ENCODE assay signal across 7 cellular contexts in the genomic region with DNA sequence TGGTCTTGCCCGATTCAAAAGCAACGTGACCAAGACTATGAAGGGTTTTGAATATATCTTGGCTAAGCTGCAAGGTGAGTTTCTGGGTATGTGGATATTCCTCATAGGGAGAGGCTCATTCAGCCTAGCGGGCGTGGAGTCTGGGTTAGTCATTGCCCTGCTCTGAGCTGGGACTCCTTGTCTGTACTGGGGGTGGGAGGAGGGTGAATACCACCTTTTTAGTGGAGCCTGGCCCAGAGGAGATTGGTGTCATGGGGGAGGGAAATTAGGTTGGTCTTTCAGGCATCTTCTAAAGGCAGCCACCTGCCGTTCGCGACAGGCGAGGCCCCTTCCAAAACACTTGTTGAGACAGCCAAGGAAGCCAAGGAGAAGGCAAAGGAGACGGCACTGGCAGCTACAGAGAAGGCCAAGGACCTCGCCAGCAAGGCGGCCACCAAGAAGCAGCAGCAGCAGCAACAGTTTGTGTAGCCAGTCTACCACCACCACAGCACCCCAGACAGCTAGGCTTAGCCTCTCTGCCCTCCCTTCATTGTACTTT. TPM values are rescaled to one million over a fixed set of nuclear protein-coding genes. Genes with fewer than 3 reads are reported as not detected.
DNase-seq lines count a peak whose midpoint lies in the region; ATAC-seq, FAIRE-seq and TF ChIP-seq lines count a peak whose summit lies in the region.
"Not testable (repeated sequence)": the region's sequence is repeated elsewhere in the genome, so short reads cannot be mapped to it uniquely, and the experiment has no call there.

No MANE protein-coding gene starts in this region.

- not testable (repeated sequence) for DNase-seq in DND-41; NB4 (ENCODE audit: low read depth); activated CD4-positive, alpha-beta T cell treated with anti-CD3 and anti-CD28 coated beads, Interleukin-2, amount 10 ng/mL, durations not matched to agents 7 days and 5 days; HepG2 (ENCODE audit: low spot score); neural progenitor cell (ENCODE audit: low spot score)

- not testable (repeated sequence) for H2AFZ ChIP-seq in DND-41 (ENCODE audit: low read depth, low read length); HepG2 (ENCODE audit: low read length); neural progenitor cell (replicated peaks)

- TF ChIP-seq RAD21 in HepG2 (CRISPR knock-in tag; IDR thresholded peaks at IDR 0.05), result not testable (repeated sequence)

- H3K79me2 ChIP-seq in DND-41 (ENCODE audit: insufficient read depth, low read length) (peaks cover 88% of the 10 kb centered on the region), HepG2 (ENCODE audit: insufficient read depth, low read length) (peaks cover 31% of the 10 kb centered on the region), neural progenitor cell (ENCODE audit: low read depth) (peaks cover 22% of the 10 kb centered on the region)

- 100% methylated on average over 8 of the region's 11 CpGs for WGBS in HepG2 (ENCODE audit: low lambda C conversion rate)

- peaks cover 70% of the 10 kb centered on the region for H3K4me1 Mint-ChIP-seq in activated CD4-positive, alpha-beta T cell treated with anti-CD3 and anti-CD28 coated beads, Interleukin-2, amount 10 ng/mL, durations not matched to agents 7 days and 5 days
- H3K4me1 Mint-ChIP-seq in activated naive CD8-positive, alpha-beta T cell (ENCODE audit: low read depth), result peaks cover 57% of the 10 kb centered on the region
- peaks cover 87% of the 10 kb centered on the region for H3K4me1 Mint-ChIP-seq in dendritic cell treated with granulocyte-macrophage colony-stimulating factor and Interleukin-4, amounts not matched to agents 40 ng/mL and 50 ng/mL, for 4 days (ENCODE audit: low read depth)
- H3K4me1 Mint-ChIP-seq in neural progenitor cell, result peaks cover 36% of the 10 kb centered on the region

- CTCF ChIA-PET in activated CD4-positive, alpha-beta T cell treated with anti-CD3 and anti-CD28 coated beads, Interleukin-2, amount 10 ng/mL, durations not matched to agents 7 days and 5 days (lab: Charles Lee), result interaction anchor here (0.6 to 1.4 kb wide), 3 partner anchors 77 to 316 kb away, joined by 3 to 5 read pairs (median 4); no protein-coding TSS in a partner anchor
- CTCF ChIA-PET in HepG2 (lab: Yijun Ruan, JAX; ENCODE audit: low intra/inter-chr PET ratio, low total read pairs), result not testable (repeated sequence)

- H3F3A ChIP-seq in neural progenitor cell (ENCODE audit: low read depth), result peaks cover 29% of the 10 kb centered on the region

- intact Hi-C loops in dendritic cell treated with granulocyte-macrophage colony-stimulating factor and Interleukin-4, amounts not matched to agents 40 ng/mL and 50 ng/mL, for 4 days (cut with micrococcal nuclease), result loop anchor here (5.0 kb wide), 2 partner anchors 51 to 151 kb away; a partner anchor contains a TSS
- intact Hi-C loops in HepG2 (cut with micrococcal nuclease; ENCODE audit: unreplicated experiment), result not testable (repeated sequence)

- not testable (repeated sequence) for H3K27ac ChIP-seq in DND-41 (ENCODE audit: low read length); HepG2 (ENCODE audit: extremely low read length, insufficient read depth, low read length); neural progenitor cell

- not testable (repeated sequence) for BruUV-seq in HepG2 (replicated peaks; lab: Mats Ljungman, UMichigan)

- H3K36me3 ChIP-seq in DND-41 (ENCODE audit: insufficient read depth, low read length) (peaks cover 73% of the 10 kb centered on the region), HepG2 (replicated peaks in 1 of 2; ENCODE audit: control insufficient read depth in 1 of 2, insufficient read depth in 2 of 2, low read length in 2 of 2) (peaks cover 7 to 38% of the 10 kb centered on the region in 2 experiments)
- not testable (repeated sequence) for H3K36me3 ChIP-seq in neural progenitor cell

- H3K27ac Mint-ChIP-seq in activated CD4-positive, alpha-beta T cell treated with anti-CD3 and anti-CD28 coated beads, Interleukin-2, amount 10 ng/mL, durations not matched to agents 7 days and 5 days, result peak overlapping the region; percentile 65
- peak overlapping the region; percentile 58 for H3K27ac Mint-ChIP-seq in activated naive CD8-positive, alpha-beta T cell
- peak overlapping the region; percentile 85 for H3K27ac Mint-ChIP-seq in dendritic cell treated with granulocyte-macrophage colony-stimulating factor and Interleukin-4, amounts not matched to agents 40 ng/mL and 50 ng/mL, for 4 days
- H3K27ac Mint-ChIP-seq in neural progenitor cell, result not testable (repeated sequence)

- not testable (repeated sequence) for H3K9me3 Mint-ChIP-seq in activated CD4-positive, alpha-beta T cell treated with anti-CD3 and anti-CD28 coated beads, Interleukin-2, amount 10 ng/mL, durations not matched to agents 7 days and 5 days; activated naive CD8-positive, alpha-beta T cell (ENCODE audit: low read depth); dendritic cell treated with granulocyte-macrophage colony-stimulating factor and Interleukin-4, amounts not matched to agents 40 ng/mL and 50 ng/mL, for 4 days; neural progenitor cell

- peak overlapping the region; percentile 99; the same call in 1 of the 2 replicates for H3K4me2 ChIP-seq in DND-41 (ENCODE audit: insufficient read depth, low read length)
- not testable (repeated sequence) for H3K4me2 ChIP-seq in HepG2 (ENCODE audit: low read depth, low read length); neural progenitor cell

- peaks cover 66% of the 10 kb centered on the region for H3K36me3 Mint-ChIP-seq in activated CD4-positive, alpha-beta T cell treated with anti-CD3 and anti-CD28 coated beads, Interleukin-2, amount 10 ng/mL, durations not matched to agents 7 days and 5 days (ENCODE audit: low read depth)
- H3K36me3 Mint-ChIP-seq in activated naive CD8-positive, alpha-beta T cell, result not testable (repeated sequence)
- peaks cover 60% of the 10 kb centered on the region for H3K36me3 Mint-ChIP-seq in dendritic cell treated with granulocyte-macrophage colony-stimulating factor and Interleukin-4, amounts not matched to agents 40 ng/mL and 50 ng/mL, for 4 days (ENCODE audit: low read depth)
- H3K36me3 Mint-ChIP-seq in neural progenitor cell, result peaks cover 23% of the 10 kb centered on the region

- H3K27me3 ChIP-seq in DND-41 (ENCODE audit: insufficient read depth, low read length, poor library complexity); HepG2 (ENCODE audit: control insufficient read depth in 1 of 2, insufficient read depth in 2 of 2, low read length in 2 of 2); neural progenitor cell: not testable (repeated sequence)

- H3K9ac ChIP-seq in DND-41 (ENCODE audit: low read depth, low read length); HepG2 (ENCODE audit: insufficient read depth, low read depth, low read length); neural progenitor cell: not testable (repeated sequence)

- H3K9me3 ChIP-seq in DND-41 (ENCODE audit: insufficient read depth, low read length, severe bottlenecking); HepG2 (ENCODE audit: low read length); neural progenitor cell (ENCODE audit: low read depth): not testable (repeated sequence)

- TF ChIP-seq POLR2A in NB4 (IDR thresholded peaks at IDR 0.05; ENCODE audit: extremely low read depth, insufficient read length); HepG2 (IDR thresholded peaks at IDR 0.05; ENCODE audit: insufficient read depth in 1 of 2, low read depth in 2 of 2, low read length in 2 of 2): not testable (repeated sequence)

- H3K4me1 ChIP-seq in DND-41 (ENCODE audit: insufficient read depth, low read length), result peaks cover 75% of the 10 kb centered on the region
- H3K4me1 ChIP-seq in HepG2 (ENCODE audit: insufficient read depth, low read length), result peaks cover 50% of the 10 kb centered on the region
- H3K4me1 ChIP-seq in neural progenitor cell, result peaks cover 12% of the 10 kb centered on the region

- POLR2A ChIA-PET in activated CD4-positive, alpha-beta T cell treated with anti-CD3 and anti-CD28 coated beads, Interleukin-2, amount 10 ng/mL, durations not matched to agents 7 days and 5 days (lab: Charles Lee); HepG2 (lab: Yijun Ruan, JAX): not testable (repeated sequence)

- not testable (repeated sequence) for TF ChIP-seq EP300 in HepG2 (IDR thresholded peaks at IDR 0.05; ENCODE audit: low read depth in 2 of 2, low read length in 2 of 2); HepG2 (CRISPR knock-in tag; IDR thresholded peaks at IDR 0.05; ENCODE audit: borderline replicate concordance)

- FAIRE-seq in HepG2 (lab: Jason Lieb, UNC), result not testable (repeated sequence)

- H3K4me3 ChIP-seq in DND-41 (ENCODE audit: low read depth in 1 of 2, low read length in 2 of 2), result peak overlapping the region in 1 of 2 experiments; percentile 7; a peak in 1 of 4 replicates
- H3K4me3 ChIP-seq in NB4 (ENCODE audit: low read depth, low read length), result peak overlapping the region; percentile 94
- H3K4me3 ChIP-seq in HepG2 (replicated peaks in 1 of 3; ENCODE audit: insufficient read depth in 1 of 3, low read depth in 2 of 3, low read length in 3 of 3); neural progenitor cell: not testable (repeated sequence)

- in situ Hi-C loops in HepG2 (cut with HindIII; ENCODE audit: extremely low pct_ligation_motif_present, low pct_unique_long_range_greater_than_20kb), result not testable (repeated sequence)

- ATAC-seq in DND-41 (ENCODE audit: insufficient read depth, low read depth); HepG2: not testable (repeated sequence)

- not testable (repeated sequence) for TF ChIP-seq CTCF in DND-41 (IDR thresholded peaks at IDR 0.05; ENCODE audit: borderline replicate concordance, extremely low read depth, low read length, poor library complexity, severe bottlenecking); NB4 (IDR thresholded peaks at IDR 0.05; ENCODE audit: low read depth, low read length); HepG2 (CRISPR knock-in tag; IDR thresholded peaks at IDR 0.05); neural progenitor cell (IDR thresholded peaks at IDR 0.05)

- peak overlapping the region; percentile 88 for H3K4me3 Mint-ChIP-seq in activated CD4-positive, alpha-beta T cell treated with anti-CD3 and anti-CD28 coated beads, Interleukin-2, amount 10 ng/mL, durations not matched to agents 7 days and 5 days
- H3K4me3 Mint-ChIP-seq in activated naive CD8-positive, alpha-beta T cell, result peak overlapping the region; percentile 98
- H3K4me3 Mint-ChIP-seq in dendritic cell treated with granulocyte-macrophage colony-stimulating factor and Interleukin-4, amounts not matched to agents 40 ng/mL and 50 ng/mL, for 4 days, result not testable (repeated sequence)
- H3K4me3 Mint-ChIP-seq in neural progenitor cell, result peak overlapping the region; percentile 78

- not testable (repeated sequence) for H3K27me3 Mint-ChIP-seq in activated CD4-positive, alpha-beta T cell treated with anti-CD3 and anti-CD28 coated beads, Interleukin-2, amount 10 ng/mL, durations not matched to agents 7 days and 5 days; activated naive CD8-positive, alpha-beta T cell; dendritic cell treated with granulocyte-macrophage colony-stimulating factor and Interleukin-4, amounts not matched to agents 40 ng/mL and 50 ng/mL, for 4 days; neural progenitor cell (ENCODE audit: insufficient read depth, low read depth)

- H4K20me1 ChIP-seq in DND-41 (ENCODE audit: insufficient read depth, low read length) (peaks cover 64% of the 10 kb centered on the region), HepG2 (ENCODE audit: insufficient read depth, low read length) (peaks cover 19% of the 10 kb centered on the region), neural progenitor cell (ENCODE audit: low read depth) (peaks cover 52% of the 10 kb centered on the region)

RNA-seq across cellular contexts. Expression of a gene that starts 2.6 kb away (rescaled TPM):
- 100 to 1,000 TPM; 142 to 152 TPM for total RNA-seq in activated CD4-positive, alpha-beta T cell treated with anti-CD3 and anti-CD28 coated beads, Interleukin-2, amount 10 ng/mL, durations not matched to agents 7 days and 5 days
- total RNA-seq in HepG2 (2016; rRNA removed; fragmentation: Illumina TruSeq; extraction: Trizol) (239 and 271 TPM in 2 replicates), neural progenitor cell (ENCODE audit: low replicate concordance) (133 and 206 TPM in 2 replicates)
- total RNA-seq in HepG2 (2016; cell fraction: cytosol; rRNA removed; fragmentation: Illumina TruSeq; extraction: Trizol; ENCODE audit: low read depth), result 772 and 890 TPM in 2 replicates
- 220 and 264 TPM in 2 replicates for total RNA-seq in HepG2 (2016; cell fraction: insoluble cytoplasmic fraction; rRNA removed; fragmentation: Illumina TruSeq; extraction: Trizol)
- total RNA-seq in HepG2 (2016; cell fraction: membrane; rRNA removed; fragmentation: Illumina TruSeq; extraction: Trizol), result 708 and 781 TPM in 2 replicates
- 90.3 and 98.5 TPM in 2 replicates for total RNA-seq in HepG2 (2016; cell fraction: nucleus; rRNA removed; fragmentation: Illumina TruSeq; extraction: Trizol)
- 228 and 250 TPM in 2 replicates for polyA plus RNA-seq in HepG2 (2011; rRNA removed)
- polyA plus RNA-seq in HepG2 (2011; cell fraction: cytosol; rRNA removed), result 212 and 323 TPM in 2 replicates
- polyA plus RNA-seq in HepG2 (2011; cell fraction: nucleus; rRNA removed), result 85.7 and 87.5 TPM in 2 replicates
- polyA plus RNA-seq in HepG2 (2012), result 91.2 and 111 TPM in 2 replicates
- 1,341 and 1,562 TPM in 2 replicates for polyA plus RNA-seq in HepG2 (2016; cell fraction: cytosol; fragmentation: Illumina TruSeq; extraction: Trizol; ENCODE audit: low read depth)
- 353 and 387 TPM in 2 replicates for polyA plus RNA-seq in HepG2 (2016; cell fraction: insoluble cytoplasmic fraction; fragmentation: Illumina TruSeq; extraction: Trizol; ENCODE audit: low read depth)
- 984 and 1,090 TPM in 2 replicates for polyA plus RNA-seq in HepG2 (2016; cell fraction: membrane; fragmentation: Illumina TruSeq; extraction: Trizol; ENCODE audit: low read depth)
- polyA plus RNA-seq in HepG2 (2016; cell fraction: nucleus; fragmentation: Illumina TruSeq; extraction: Trizol; ENCODE audit: insufficient read depth, low read depth), result 258 and 277 TPM in 2 replicates
- polyA minus RNA-seq in HepG2 (2011; rRNA and poly(A)+ RNA removed; ENCODE audit: low replicate concordance), result 103 and 232 TPM in 2 replicates
- polyA minus RNA-seq in HepG2 (2011; cell fraction: cytosol; rRNA and poly(A)+ RNA removed), result 61.2 and 64.5 TPM in 2 replicates
- polyA minus RNA-seq in HepG2 (2011; cell fraction: nucleus; rRNA and poly(A)+ RNA removed), result 30.1 and 34.2 TPM in 2 replicates

RNA-seq across cellular contexts. Expression of a gene that starts 2.7 kb away (rescaled TPM):
- total RNA-seq in activated CD4-positive, alpha-beta T cell treated with anti-CD3 and anti-CD28 coated beads, Interleukin-2, amount 10 ng/mL, durations not matched to agents 7 days and 5 days, result 10 to 100 TPM; 28.3 to 34.4 TPM
- total RNA-seq in HepG2 (2016; rRNA removed; fragmentation: Illumina TruSeq; extraction: Trizol) (15.4 and 22.9 TPM in 2 replicates), neural progenitor cell (ENCODE audit: low replicate concordance) (4.3 and 15.1 TPM in 2 replicates)
- 6.4 and 11.5 TPM in 2 replicates for total RNA-seq in HepG2 (2016; cell fraction: cytosol; rRNA removed; fragmentation: Illumina TruSeq; extraction: Trizol; ENCODE audit: low read depth)
- total RNA-seq in HepG2 (2016; cell fraction: insoluble cytoplasmic fraction; rRNA removed; fragmentation: Illumina TruSeq; extraction: Trizol), result 15.3 and 23.6 TPM in 2 replicates
- total RNA-seq in HepG2 (2016; cell fraction: membrane; rRNA removed; fragmentation: Illumina TruSeq; extraction: Trizol), result 13.3 and 16.0 TPM in 2 replicates
- total RNA-seq in HepG2 (2016; cell fraction: nucleus; rRNA removed; fragmentation: Illumina TruSeq; extraction: Trizol), result 24.2 and 30.2 TPM in 2 replicates
- 63.7 and 74.5 TPM in 2 replicates for polyA plus RNA-seq in HepG2 (2011; rRNA removed)
- 41.9 and 60.6 TPM in 2 replicates for polyA plus RNA-seq in HepG2 (2011; cell fraction: cytosol; rRNA removed)
- polyA plus RNA-seq in HepG2 (2011; cell fraction: nucleus; rRNA removed), result 332 and 383 TPM in 2 replicates
- 28.5 and 30.3 TPM in 2 replicates for polyA plus RNA-seq in HepG2 (2012)
- polyA plus RNA-seq in HepG2 (2016; cell fraction: cytosol; fragmentation: Illumina TruSeq; extraction: Trizol; ENCODE audit: low read depth), result 10.6 and 14.5 TPM in 2 replicates
- 24.0 and 24.9 TPM in 2 replicates for polyA plus RNA-seq in HepG2 (2016; cell fraction: insoluble cytoplasmic fraction; fragmentation: Illumina TruSeq; extraction: Trizol; ENCODE audit: low read depth)
- 15.6 and 19.9 TPM in 2 replicates for polyA plus RNA-seq in HepG2 (2016; cell fraction: membrane; fragmentation: Illumina TruSeq; extraction: Trizol; ENCODE audit: low read depth)
- 93.8 and 96.1 TPM in 2 replicates for polyA plus RNA-seq in HepG2 (2016; cell fraction: nucleus; fragmentation: Illumina TruSeq; extraction: Trizol; ENCODE audit: insufficient read depth, low read depth)
- 7.4 and 16.0 TPM in 2 replicates for polyA minus RNA-seq in HepG2 (2011; rRNA and poly(A)+ RNA removed; ENCODE audit: low replicate concordance)
- 5.2 and 5.7 TPM in 2 replicates for polyA minus RNA-seq in HepG2 (2011; cell fraction: cytosol; rRNA and poly(A)+ RNA removed)
- polyA minus RNA-seq in HepG2 (2011; cell fraction: nucleus; rRNA and poly(A)+ RNA removed), result 21.3 and 23.3 TPM in 2 replicates

RNA-seq across cellular contexts. Expression of a gene that starts 5.5 kb away (rescaled TPM):
- 100 to 1,000 TPM; 107 to 109 TPM for total RNA-seq in activated CD4-positive, alpha-beta T cell treated with anti-CD3 and anti-CD28 coated beads, Interleukin-2, amount 10 ng/mL, durations not matched to agents 7 days and 5 days
- 9.9 and 12.8 TPM in 2 replicates for total RNA-seq in HepG2 (2016; rRNA removed; fragmentation: Illumina TruSeq; extraction: Trizol)
- 6.1 and 6.8 TPM in 2 replicates for total RNA-seq in HepG2 (2016; cell fraction: cytosol; rRNA removed; fragmentation: Illumina TruSeq; extraction: Trizol; ENCODE audit: low read depth)
- total RNA-seq in HepG2 (2016; cell fraction: insoluble cytoplasmic fraction; rRNA removed; fragmentation: Illumina TruSeq; extraction: Trizol), result 11.7 and 11.8 TPM in 2 replicates
- total RNA-seq in HepG2 (2016; cell fraction: membrane; rRNA removed; fragmentation: Illumina TruSeq; extraction: Trizol), result 6.6 TPM in 2 replicates
- total RNA-seq in HepG2 (2016; cell fraction: nucleus; rRNA removed; fragmentation: Illumina TruSeq; extraction: Trizol), result 10.4 and 14.3 TPM in 2 replicates
- 10.5 and 11.2 TPM in 2 replicates for polyA plus RNA-seq in HepG2 (2011; rRNA removed)
- polyA plus RNA-seq in HepG2 (2011; cell fraction: cytosol; rRNA removed), result 6.0 and 15.2 TPM in 2 replicates
- 68.6 and 87.5 TPM in 2 replicates for polyA plus RNA-seq in HepG2 (2011; cell fraction: nucleus; rRNA removed)
- polyA plus RNA-seq in HepG2 (2012), result 4.6 and 6.6 TPM in 2 replicates
- 4.5 and 5.4 TPM in 2 replicates for polyA plus RNA-seq in HepG2 (2016; cell fraction: cytosol; fragmentation: Illumina TruSeq; extraction: Trizol; ENCODE audit: low read depth)
- polyA plus RNA-seq in HepG2 (2016; cell fraction: insoluble cytoplasmic fraction; fragmentation: Illumina TruSeq; extraction: Trizol; ENCODE audit: low read depth), result 8.2 and 10.7 TPM in 2 replicates
- 5.8 and 5.9 TPM in 2 replicates for polyA plus RNA-seq in HepG2 (2016; cell fraction: membrane; fragmentation: Illumina TruSeq; extraction: Trizol; ENCODE audit: low read depth)
- polyA plus RNA-seq in HepG2 (2016; cell fraction: nucleus; fragmentation: Illumina TruSeq; extraction: Trizol; ENCODE audit: insufficient read depth, low read depth), result 28.9 and 39.4 TPM in 2 replicates
- polyA minus RNA-seq in HepG2 (2011; rRNA and poly(A)+ RNA removed; ENCODE audit: low replicate concordance), result 8.1 and 15.6 TPM in 2 replicates
- polyA minus RNA-seq in HepG2 (2011; cell fraction: cytosol; rRNA and poly(A)+ RNA removed), result 4.1 and 5.1 TPM in 2 replicates
- 8.7 and 9.7 TPM in 2 replicates for polyA minus RNA-seq in HepG2 (2011; cell fraction: nucleus; rRNA and poly(A)+ RNA removed)
- 31.1 and 65.4 TPM in 2 replicates for total RNA-seq in neural progenitor cell (ENCODE audit: low replicate concordance)

RNA-seq across cellular contexts. Expression of a gene that starts 45.3 kb away (rescaled TPM):
- 100 to 1,000 TPM; 123 to 132 TPM for total RNA-seq in activated CD4-positive, alpha-beta T cell treated with anti-CD3 and anti-CD28 coated beads, Interleukin-2, amount 10 ng/mL, durations not matched to agents 7 days and 5 days
- 94.5 and 191 TPM in 2 replicates for total RNA-seq in HepG2 (2016; rRNA removed; fragmentation: Illumina TruSeq; extraction: Trizol)
- total RNA-seq in HepG2 (2016; cell fraction: cytosol; rRNA removed; fragmentation: Illumina TruSeq; extraction: Trizol; ENCODE audit: low read depth), result 72.5 and 74.4 TPM in 2 replicates
- 86.8 and 210 TPM in 2 replicates for total RNA-seq in HepG2 (2016; cell fraction: insoluble cytoplasmic fraction; rRNA removed; fragmentation: Illumina TruSeq; extraction: Trizol)
- 109 and 128 TPM in 2 replicates for total RNA-seq in HepG2 (2016; cell fraction: membrane; rRNA removed; fragmentation: Illumina TruSeq; extraction: Trizol)
- total RNA-seq in HepG2 (2016; cell fraction: nucleus; rRNA removed; fragmentation: Illumina TruSeq; extraction: Trizol), result 152 and 179 TPM in 2 replicates
- polyA plus RNA-seq in HepG2 (2011; rRNA removed), result 193 and 197 TPM in 2 replicates
- 220 and 352 TPM in 2 replicates for polyA plus RNA-seq in HepG2 (2011; cell fraction: cytosol; rRNA removed)
- polyA plus RNA-seq in HepG2 (2011; cell fraction: nucleus; rRNA removed), result 256 and 281 TPM in 2 replicates
- polyA plus RNA-seq in HepG2 (2012), result 71.8 and 108 TPM in 2 replicates
- 82.2 and 93.0 TPM in 2 replicates for polyA plus RNA-seq in HepG2 (2016; cell fraction: cytosol; fragmentation: Illumina TruSeq; extraction: Trizol; ENCODE audit: low read depth)
- polyA plus RNA-seq in HepG2 (2016; cell fraction: insoluble cytoplasmic fraction; fragmentation: Illumina TruSeq; extraction: Trizol; ENCODE audit: low read depth), result 90.8 and 112 TPM in 2 replicates
- polyA plus RNA-seq in HepG2 (2016; cell fraction: membrane; fragmentation: Illumina TruSeq; extraction: Trizol; ENCODE audit: low read depth), result 103 and 135 TPM in 2 replicates
- 241 and 283 TPM in 2 replicates for polyA plus RNA-seq in HepG2 (2016; cell fraction: nucleus; fragmentation: Illumina TruSeq; extraction: Trizol; ENCODE audit: insufficient read depth, low read depth)
- 353 and 575 TPM in 2 replicates for polyA minus RNA-seq in HepG2 (2011; rRNA and poly(A)+ RNA removed; ENCODE audit: low replicate concordance)
- 147 and 182 TPM in 2 replicates for polyA minus RNA-seq in HepG2 (2011; cell fraction: cytosol; rRNA and poly(A)+ RNA removed)
- 87.0 and 96.2 TPM in 2 replicates for polyA minus RNA-seq in HepG2 (2011; cell fraction: nucleus; rRNA and poly(A)+ RNA removed)
- total RNA-seq in neural progenitor cell (ENCODE audit: low replicate concordance), result 96.5 and 116 TPM in 2 replicates

RNA-seq across cellular contexts. Expression of a gene that starts 51.6 kb away (rescaled TPM):
- total RNA-seq in activated CD4-positive, alpha-beta T cell treated with anti-CD3 and anti-CD28 coated beads, Interleukin-2, amount 10 ng/mL, durations not matched to agents 7 days and 5 days, result 100 to 1,000 TPM; 124 to 132 TPM
- 10.7 and 11.1 TPM in 2 replicates for total RNA-seq in HepG2 (2016; rRNA removed; fragmentation: Illumina TruSeq; extraction: Trizol)
- total RNA-seq in HepG2 (2016; cell fraction: cytosol; rRNA removed; fragmentation: Illumina TruSeq; extraction: Trizol; ENCODE audit: low read depth), result 15.3 and 15.8 TPM in 2 replicates
- total RNA-seq in HepG2 (2016; cell fraction: insoluble cytoplasmic fraction; rRNA removed; fragmentation: Illumina TruSeq; extraction: Trizol), result 7.2 and 12.8 TPM in 2 replicates
- 15.5 and 16.6 TPM in 2 replicates for total RNA-seq in HepG2 (2016; cell fraction: membrane; rRNA removed; fragmentation: Illumina TruSeq; extraction: Trizol)
- 7.6 and 9.6 TPM in 2 replicates for total RNA-seq in HepG2 (2016; cell fraction: nucleus; rRNA removed; fragmentation: Illumina TruSeq; extraction: Trizol)
- polyA plus RNA-seq in HepG2 (2011; rRNA removed), result 17.2 and 27.9 TPM in 2 replicates
- 20.3 and 35.1 TPM in 2 replicates for polyA plus RNA-seq in HepG2 (2011; cell fraction: cytosol; rRNA removed)
- 48.0 and 49.7 TPM in 2 replicates for polyA plus RNA-seq in HepG2 (2011; cell fraction: nucleus; rRNA removed)
- polyA plus RNA-seq in HepG2 (2012), result 9.3 and 16.2 TPM in 2 replicates
- polyA plus RNA-seq in HepG2 (2016; cell fraction: cytosol; fragmentation: Illumina TruSeq; extraction: Trizol; ENCODE audit: low read depth), result 11.0 and 13.5 TPM in 2 replicates
- 14.8 and 16.5 TPM in 2 replicates for polyA plus RNA-seq in HepG2 (2016; cell fraction: insoluble cytoplasmic fraction; fragmentation: Illumina TruSeq; extraction: Trizol; ENCODE audit: low read depth)
- polyA plus RNA-seq in HepG2 (2016; cell fraction: membrane; fragmentation: Illumina TruSeq; extraction: Trizol; ENCODE audit: low read depth), result 11.0 and 11.4 TPM in 2 replicates
- 19.6 TPM in 2 replicates for polyA plus RNA-seq in HepG2 (2016; cell fraction: nucleus; fragmentation: Illumina TruSeq; extraction: Trizol; ENCODE audit: insufficient read depth, low read depth)
- 0.82 and 20.7 TPM in 2 replicates for polyA minus RNA-seq in HepG2 (2011; rRNA and poly(A)+ RNA removed; ENCODE audit: low replicate concordance)
- 7.2 and 9.7 TPM in 2 replicates for polyA minus RNA-seq in HepG2 (2011; cell fraction: cytosol; rRNA and poly(A)+ RNA removed)
- 10.6 and 12.8 TPM in 2 replicates for polyA minus RNA-seq in HepG2 (2011; cell fraction: nucleus; rRNA and poly(A)+ RNA removed)
- 3.2 and 19.0 TPM in 2 replicates for total RNA-seq in neural progenitor cell (ENCODE audit: low replicate concordance)
